ENCODE assay signal across 1 cellular context in genomic region chr6:56656466-56656865, GRCh38.
TF ChIP-seq lines count a peak whose summit lies in the region.

No MANE protein-coding gene starts in this region.

TF ChIP-seq in endothelial cell of umbilical vein, 7 proteins besides CTCF, POLR2A, EP300 and RAD21 (continued from another document):
- no peak for TF ChIP-seq FOS (IDR thresholded peaks at IDR 0.05; ENCODE audit: borderline replicate concordance, insufficient read depth, low read length)
